Comparison of ENCODE assay signal across 9 cellular contexts in genomic region chr12:116879509-116880212, GRCh38. TPM values are rescaled to one million over a fixed set of nuclear protein-coding genes. Genes with fewer than 3 reads are reported as not detected.
DNase-seq lines count a peak whose midpoint lies in the region; ATAC-seq and TF ChIP-seq lines count a peak whose summit lies in the region.
"Had no signal": no experiment of that assay in that cellular context is flagged by ENCODE, and none has a peak within 500 bp of the region (broad histone marks: within the 10 kb centered on the region; RNA-seq: fewer than 3 reads in every experiment).

No MANE protein-coding gene starts in this region.

- ATAC-seq in effector memory CD8-positive, alpha-beta T cell (replicated peaks), result no peak

- no peaks in the 10 kb centered on the region for H3K9me3 Mint-ChIP-seq in effector memory CD8-positive, alpha-beta T cell
- peaks cover 2% of the 10 kb centered on the region for H3K9me3 Mint-ChIP-seq in progenitor cell of endocrine pancreas (ENCODE audit: low read depth)

- TF ChIP-seq CTCF in progenitor cell of endocrine pancreas (IDR thresholded peaks at IDR 0.05; ENCODE audit: unreplicated experiment), result no peak

- DNase-seq in DMS53 (lab: John Stamatoyannopoulos, UW) (peak; percentile 41), DMS53 treated with DMSO at 0.1 percent for 48 hours (lab: John Stamatoyannopoulos, UW; ENCODE audit: unreplicated experiment) (no peak), NCI-H69 (lab: John Stamatoyannopoulos, UW) (peak; percentile 64), progenitor cell of endocrine pancreas (ENCODE audit: low spot score, unreplicated experiment) (no peak), iPS-NIHi11 (ENCODE audit: low spot score) (no peak), T1000 (lab: John Stamatoyannopoulos, UW) (no peak), NK-92 (lab: John Stamatoyannopoulos, UW; ENCODE audit: unreplicated experiment) (no peak)
- DNase-seq in effector memory CD8-positive, alpha-beta T cell, result no peak
- DNase-seq: testis had no signal

- H3K4me3 Mint-ChIP-seq in effector memory CD8-positive, alpha-beta T cell, result peak overlapping the region; percentile 64 to 75
- H3K4me3 Mint-ChIP-seq in progenitor cell of endocrine pancreas (ENCODE audit: low read depth), result peak overlapping the region; percentile 86

- H3K36me3 Mint-ChIP-seq in effector memory CD8-positive, alpha-beta T cell (ENCODE audit: insufficient read depth), result peaks cover 3% of the 10 kb centered on the region
- H3K36me3 Mint-ChIP-seq in progenitor cell of endocrine pancreas (ENCODE audit: insufficient read depth), result peaks cover 2% of the 10 kb centered on the region

- peaks cover 20 to 23% of the 10 kb centered on the region in 2 donors for H3K4me1 Mint-ChIP-seq in effector memory CD8-positive, alpha-beta T cell (ENCODE audit: low read depth in 2 of 2)
- H3K4me1 Mint-ChIP-seq in progenitor cell of endocrine pancreas (ENCODE audit: low read depth), result peaks cover 31% of the 10 kb centered on the region

- H3K27ac Mint-ChIP-seq in effector memory CD8-positive, alpha-beta T cell, result no peak overlapping the region
- peak overlapping the region; percentile 93 for H3K27ac Mint-ChIP-seq in progenitor cell of endocrine pancreas

- peaks cover 81 to 94% of the 10 kb centered on the region in 2 donors for H3K27me3 Mint-ChIP-seq in effector memory CD8-positive, alpha-beta T cell
- peaks cover 66% of the 10 kb centered on the region for H3K27me3 Mint-ChIP-seq in progenitor cell of endocrine pancreas

RNA-seq across cellular contexts. Expression of gene HRK, which starts 1.6 kb away (rescaled TPM):
- 5.5 and 6.9 TPM in 2 replicates for total RNA-seq in progenitor cell of endocrine pancreas

RNA-seq across cellular contexts. Expression of gene FBXW8, which starts 31.1 kb away (rescaled TPM):
- total RNA-seq in progenitor cell of endocrine pancreas, result 32.6 and 33.8 TPM in 2 replicates

Comparison
In these comparisons a context has a peak if more than half of its experiments do, and no peak if none do; other contexts are left out.
1. DNase-seq: peak in DMS53 (single experiment) and NCI-H69 (single experiment); none in DMS53 treated with DMSO at 0.1 percent for 48 hours (single experiment), effector memory CD8-positive, alpha-beta T cell (0 of 3), progenitor cell of endocrine pancreas (single experiment), iPS-NIHi11 (single experiment), T1000 (single experiment) and NK-92 (single experiment).